8 cellular contexts compared by ENCODE assay signal in genomic region chr1:85062425-85063026, GRCh38. TPM values are rescaled to one million over a fixed set of nuclear protein-coding genes. Genes with fewer than 3 reads are reported as not detected.
A peak's percentile ranks its signal among the peaks of the same experiment; 100 is the strongest.
DNase-seq lines count a peak whose midpoint lies in the region; ATAC-seq and TF ChIP-seq lines count a peak whose summit lies in the region.

No MANE protein-coding gene starts in this region.

- ATAC-seq in activated B cell treated with CpG ODN at 0.5 μM for 24 hours (ENCODE audit: low read depth) (no peak), HG03460 (IDR thresholded peaks at IDR 0.05; ENCODE audit: unreplicated experiment) (no peak)

- no peaks in the 10 kb centered on the region for H3K36me3 ChIP-seq in right atrium auricular region
- H3K36me3 ChIP-seq in stomach: no peaks in the 10 kb centered on the region

- H3K4me1 Mint-ChIP-seq in activated B cell treated with CpG ODN at 0.5 μM for 24 hours: peaks cover 27% of the 10 kb centered on the region

- H3K9me3 ChIP-seq in right atrium auricular region (no peaks in the 10 kb centered on the region), stomach (no peaks in the 10 kb centered on the region)

- H3K4me3 ChIP-seq in HFF-Myc (replicated peaks; ENCODE audit: low read depth, low read length) (peak overlapping the region; percentile 53), right atrium auricular region (peak overlapping the region; percentile 44 to 51), stomach (peak overlapping the region; percentile 37 to 55 (median 46))

- POLR2A ChIA-PET in activated B cell treated with CpG ODN at 0.5 μM for 24 hours (lab: Charles Lee): interaction anchor here (0.8 to 1.3 kb wide), 5 partner anchors 61 to 214 kb away, joined by 3 to 6 read pairs (median 4); partner anchors contain the start of genes BCL10, C1orf52 and MCOLN2

- in situ Hi-C loops in ACHN (cut with HindIII; ENCODE audit: low pct_ligation_motif_present, low pct_unique_long_range_greater_than_20kb, low sequenced_read_pairs): no loop called here

- peak overlapping the region; percentile 83 for H3K27ac Mint-ChIP-seq in activated B cell treated with CpG ODN at 0.5 μM for 24 hours

- peaks cover 0 to 5% of the 10 kb centered on the region in 2 donors for H3K4me1 ChIP-seq in right atrium auricular region
- peaks cover 0 to 11% (median 4%) of the 10 kb centered on the region in 4 donors for H3K4me1 ChIP-seq in stomach

- intact Hi-C loops in activated B cell treated with CpG ODN at 0.5 μM for 24 hours (cut with micrococcal nuclease) (loop anchor here (1.0 to 10.0 kb wide), 9 partner anchors 14 to 645 kb away; partner anchors contain the start of genes BCL10, C1orf52, CTBS and MCOLN2), stomach (cut with DNase I; ENCODE audit: low total_unique reads) (no loop called here)

- TF ChIP-seq CTCF in HFF-Myc (IDR thresholded peaks at IDR 0.05; ENCODE audit: low read depth, low read length, missing control alignments) (no peak), activated B cell treated with CpG ODN at 0.5 μM for 24 hours (IDR thresholded peaks at IDR 0.05) (no peak), right atrium auricular region (IDR thresholded peaks at IDR 0.05) (no peak), stomach (IDR thresholded peaks at IDR 0.05) (no peak)

- H3K9me3 Mint-ChIP-seq in activated B cell treated with CpG ODN at 0.5 μM for 24 hours: no peaks in the 10 kb centered on the region

- peaks cover 2% of the 10 kb centered on the region for H3K36me3 Mint-ChIP-seq in activated B cell treated with CpG ODN at 0.5 μM for 24 hours (ENCODE audit: low read depth)

- no peaks in the 10 kb centered on the region for H3K27me3 ChIP-seq in right atrium auricular region
- H3K27me3 ChIP-seq in stomach: no peaks in the 10 kb centered on the region

- CTCF ChIA-PET in activated B cell treated with CpG ODN at 0.5 μM for 24 hours (lab: Charles Lee): interaction anchor here (0.7 to 1.6 kb wide), 2 partner anchors 35 to 117 kb away, joined by 4 read pairs; no protein-coding TSS in a partner anchor

- H3K27ac ChIP-seq in right atrium auricular region (peak overlapping the region; percentile 60 to 65), stomach (peak overlapping the region in 2 of 5 donors; percentile 55 to 71)

- no peak for DNase-seq in HFF-Myc (ENCODE audit: extremely low read depth, low read depth)
- no peak for DNase-seq in activated B cell treated with CpG ODN at 0.5 μM for 24 hours
- DNase-seq in right atrium auricular region (ENCODE audit: low spot score): no peak
- DNase-seq in stomach: no peak
- DNase-seq in stimulated activated naive CD4-positive, alpha-beta T cell treated with Interleukin-2 at 50 U/mL for 16 hours (lab: John Stamatoyannopoulos, UW): no peak
- DNase-seq in ACHN: no peak
- no peak for DNase-seq in NCI-H187 (lab: John Stamatoyannopoulos, UW)

- H3K4me3 Mint-ChIP-seq in activated B cell treated with CpG ODN at 0.5 μM for 24 hours: peak overlapping the region; percentile 92

- TF ChIP-seq EP300 in stomach (IDR thresholded peaks at IDR 0.05): no peak

- TF ChIP-seq POLR2A in stomach (IDR thresholded peaks at IDR 0.05): no peak

- H3K27me3 Mint-ChIP-seq in activated B cell treated with CpG ODN at 0.5 μM for 24 hours: peaks cover 10% of the 10 kb centered on the region

- 31 to 38% (median 32%) methylated on average over 7 of the region's 7 CpGs for WGBS in stomach, 5 donors

RNA-seq across cellular contexts. Expression of gene MCOLN3, which starts 14.2 kb away (rescaled TPM):
- total RNA-seq in activated B cell treated with CpG ODN at 0.5 μM for 24 hours (0.16 TPM in 1 of 2 replicates, not detected in the other), right atrium auricular region (1 to 10 TPM; 2.9 to 5.5 TPM), stomach (1 to 10 TPM in 2 of 5 donors, under 1 TPM in 1, not detected in 2; 0.89 to 7.3 (median 2.6) TPM)
- 1 to 10 TPM in 2 of 3 donors, under 1 TPM in 1; 1.00 to 1.4 (median 1.4) TPM for polyA plus RNA-seq in stomach
